Comparison of ENCODE assay signal across 20 cellular contexts in genomic region chr12:77130193-77130592, GRCh38.
DNase-seq lines count a peak whose midpoint lies in the region; ATAC-seq and TF ChIP-seq lines count a peak whose summit lies in the region.
"Had no signal": no experiment of that assay in that cellular context is flagged by ENCODE, and none has a peak within 500 bp of the region (broad histone marks: within the 10 kb centered on the region; RNA-seq: fewer than 3 reads in every experiment).

No MANE protein-coding gene starts in this region.

- H3K4me3 ChIP-seq in A673 (ENCODE audit: low read depth, low read length, poor library complexity, severe bottlenecking) (no peak overlapping the region), fibroblast of mammary gland (ENCODE audit: control insufficient read depth, low read depth, low read length) (no peak overlapping the region)
- H3K4me3 ChIP-seq: BLaER1 treated with 17β-estradiol and CSF1 and Interleukin-3, amounts not matched to agents 10 nM and 100 nM had no signal

- no peaks in the 10 kb centered on the region for H3K4me1 ChIP-seq in A673 (ENCODE audit: insufficient read depth, low read length, poor library complexity, severe bottlenecking)
- H3K4me1 ChIP-seq: BLaER1 treated with 17β-estradiol and CSF1 and Interleukin-3, amounts not matched to agents 10 nM and 100 nM had no signal

- H3K36me3 ChIP-seq in A673 (ENCODE audit: insufficient read depth, low read length, poor library complexity, severe bottlenecking): no peaks in the 10 kb centered on the region
- H3K36me3 ChIP-seq: BLaER1 treated with 17β-estradiol and CSF1 and Interleukin-3, amounts not matched to agents 10 nM and 100 nM had no signal

- ATAC-seq in GM21360 (IDR thresholded peaks at IDR 0.05; ENCODE audit: unreplicated experiment): no peak
- ATAC-seq in GM18519 (IDR thresholded peaks at IDR 0.05; ENCODE audit: low FRiP score, unreplicated experiment): no peak

- no TSS peak for BruUV-seq in A673 (replicated peaks; lab: Mats Ljungman, UMichigan)

- H3K9me3 ChIP-seq in A673 (ENCODE audit: low read depth, low read length, poor library complexity, severe bottlenecking): no peaks in the 10 kb centered on the region
- H3K9me3 ChIP-seq: BLaER1 treated with 17β-estradiol and CSF1 and Interleukin-3, amounts not matched to agents 10 nM and 100 nM had no signal

- CTCF ChIA-PET in A673 (lab: Charles Lee): no interaction called here

- POLR2A ChIA-PET in A673 (lab: Charles Lee; ENCODE audit: low non-redundant PET): no interaction called here

- H3K27ac ChIP-seq in A673 (ENCODE audit: low read depth, low read length, poor library complexity, severe bottlenecking): no peak overlapping the region
- H3K27ac ChIP-seq: 22Rv1; BLaER1 treated with 17β-estradiol and CSF1 and Interleukin-3, amounts not matched to agents 10 nM and 100 nM had no signal

- H3K27me3 ChIP-seq in A673 (replicated peaks; ENCODE audit: insufficient read depth, low read depth, low read length, poor library complexity): peaks cover 25% of the 10 kb centered on the region
- H3K27me3 ChIP-seq: BLaER1 treated with 17β-estradiol and CSF1 and Interleukin-3, amounts not matched to agents 10 nM and 100 nM had no signal

- TF ChIP-seq CTCF in A673 (conservative IDR thresholded peaks at IDR 0.05; ENCODE audit: low read depth, low read length): no peak
- TF ChIP-seq CTCF in fibroblast of mammary gland (conservative IDR thresholded peaks at IDR 0.05; ENCODE audit: control insufficient read depth, insufficient read depth, low read depth, low read length): no peak

- peak; percentile 36 for DNase-seq in DMS 273 (lab: John Stamatoyannopoulos, UW; ENCODE audit: unreplicated experiment)
- no peak for DNase-seq in DMS 273 treated with DMSO at 0.1 percent for 48 hours (lab: John Stamatoyannopoulos, UW)
- peak; percentile 9 for DNase-seq in A673 (ENCODE audit: low spot score)
- peak; percentile 32 for DNase-seq in NCI-H2171 (lab: John Stamatoyannopoulos, UW)
- peak; percentile 31 for DNase-seq in fibroblast of mammary gland (ENCODE audit: low read depth)
- no peak for DNase-seq in KG1 (lab: John Stamatoyannopoulos, UW)
- DNase-seq: CD8-positive, alpha-beta memory T cell; H7; Karpas-422; MM.1S; NCI-H1092 treated with DMSO at 0.1 percent for 48 hours; NCI-H1694; NCI-H2107; NCI-H510A; OCI-M1; SW 1271 had no signal

- intact Hi-C loops in A673 (cut with micrococcal nuclease; ENCODE audit: unreplicated experiment): no loop called here

Comparison
In these comparisons a context has a peak if more than half of its experiments do, and no peak if none do; other contexts are left out.
1. DNase-seq: peak in DMS 273 (single experiment), A673 (single experiment), NCI-H2171 (single experiment) and fibroblast of mammary gland (single experiment); none in DMS 273 treated with DMSO at 0.1 percent for 48 hours (single experiment) and KG1 (single experiment).